Comparison of ENCODE assay signal across 1 cellular context in genomic region chr1:20789598-20789997, GRCh38. TPM values are rescaled to one million over a fixed set of nuclear protein-coding genes. Genes with fewer than 3 reads are reported as not detected.
"Had no signal": no experiment of that assay in that cellular context is flagged by ENCODE, and none has a peak within 500 bp of the region (broad histone marks: within the 10 kb centered on the region; RNA-seq: fewer than 3 reads in every experiment).

No MANE protein-coding gene starts in this region.

RNA-seq across cellular contexts. Expression of gene SH2D5, which starts 57.1 kb away (rescaled TPM):
- total RNA-seq: Right ventricle myocardium inferior had no signal
